30 cellular contexts compared by ENCODE assay signal in genomic region chr13:34886987-34887386, GRCh38.
"Had no signal": no experiment of that assay in that cellular context is flagged by ENCODE, and none has a peak within 500 bp of the region (broad histone marks: within the 10 kb centered on the region; RNA-seq: fewer than 3 reads in every experiment).

No MANE protein-coding gene starts in this region.

- DNase-seq: activated CD4-positive, alpha-beta T cell treated with anti-CD3 and anti-CD28 coated beads for 36 hours; activated CD4-positive, CD25-positive, alpha-beta regulatory T cell; activated effector memory CD4-positive, alpha-beta T cell treated with Interleukin-2 at 50 U/mL for 16 hours; activated naive CD4-positive, alpha-beta T cell treated with Interleukin-2 at 50 U/mL for 16 hours; activated naive CD8-positive, alpha-beta T cell treated with anti-CD3 and anti-CD28 coated beads for 36 hours; adrenal gland; aorta; body of pancreas; dorsolateral prefrontal cortex; effector memory CD8-positive, alpha-beta T cell; left ventricle myocardium inferior; naive B cell; nucleus accumbens; pancreas; retina; stimulated activated CD4-positive, alpha-beta T cell treated with anti-CD3 and anti-CD28 coated beads, Interleukin-4, amount 100 ng/mL, for 24 hours; substantia nigra; T-helper 1 cell; thyroid gland; upper lobe of left lung had no signal

- H3K9me3 ChIP-seq: adrenal gland, body of pancreas, left ventricle myocardium inferior, pancreas, prostate gland, thyroid gland, upper lobe of left lung, vagina had no signal

- FAIRE-seq: frontal cortex, islet of Langerhans had no signal

- H3K27me3 ChIP-seq: adrenal gland, body of pancreas, dorsolateral prefrontal cortex, pancreas, thyroid gland, upper lobe of left lung, vagina had no signal

- H3K4me3 ChIP-seq: adrenal gland, body of pancreas, coronary artery, dorsolateral prefrontal cortex, left ventricle myocardium inferior, lung, pancreas, prostate gland, skin epidermis, thyroid gland, upper lobe of left lung, vagina had no signal

- H3K27ac ChIP-seq: adrenal gland, body of pancreas, coronary artery, dorsolateral prefrontal cortex, pancreas, prostate gland, skin epidermis, thyroid gland, upper lobe of left lung, vagina had no signal

- H3K36me3 ChIP-seq: adrenal gland, left ventricle myocardium inferior, pancreas, prostate gland, thyroid gland, upper lobe of left lung, vagina had no signal

- ATAC-seq: activated CD4-positive, alpha-beta T cell treated with anti-CD3 and anti-CD28 coated beads for 36 hours; body of pancreas; effector memory CD8-positive, alpha-beta T cell; esophagus mucosa; pancreas; sciatic nerve; stimulated activated effector memory CD8-positive, alpha-beta T cell treated with anti-CD3 and anti-CD28 coated beads, Interleukin-12 subunit alpha, Interleukin-12 subunit beta, amount 100 ng/mL, for 72 hours had no signal

- H3K4me1 ChIP-seq: body of pancreas, pancreas, prostate gland, thyroid gland, upper lobe of left lung, vagina had no signal
